ENCODE assay signal across 16 cellular contexts in genomic region chr11:105032495-105032894, GRCh38. TPM values are rescaled to one million over a fixed set of nuclear protein-coding genes. Genes with fewer than 3 reads are reported as not detected.
DNase-seq lines count a peak whose midpoint lies in the region; ATAC-seq lines count a peak whose summit lies in the region.
"Had no signal": no experiment of that assay in that cellular context is flagged by ENCODE, and none has a peak within 500 bp of the region (broad histone marks: within the 10 kb centered on the region; RNA-seq: fewer than 3 reads in every experiment).

No MANE protein-coding gene starts in this region.

- H3K36me3 Mint-ChIP-seq in activated T-cell treated with anti-CD3 and anti-CD28 coated beads, Interleukin-2, amount 50 U/mL, for 72 hours (ENCODE audit: insufficient read depth in 2 of 2): peaks cover 4 to 5% of the 10 kb centered on the region in 2 donors
- H3K36me3 Mint-ChIP-seq in effector memory CD8-positive, alpha-beta T cell (ENCODE audit: insufficient read depth): peaks cover 52% of the 10 kb centered on the region

- ATAC-seq in activated T-cell treated with anti-CD3 and anti-CD28 coated beads, Interleukin-2, amount 50 U/mL, for 72 hours (replicated peaks in 1 of 2): no peak
- peak; percentile 47 for ATAC-seq in effector memory CD8-positive, alpha-beta T cell (replicated peaks)
- no peak for ATAC-seq in stimulated activated naive CD8-positive, alpha-beta T cell treated with anti-CD3 and anti-CD28 coated beads, Interleukin-15, amount 100 ng/mL, for 72 hours
- ATAC-seq: HCT116 had no signal

- no peak for DNase-seq in activated T-cell treated with anti-CD3 and anti-CD28 coated beads, Interleukin-2, amount 50 U/mL, for 72 hours
- DNase-seq in activated T-cell treated with anti-CD3 and anti-CD28 coated beads for 4 hours: no peak
- DNase-seq in MV-4-11 (lab: John Stamatoyannopoulos, UW): peak; percentile 53
- no peak for DNase-seq in effector memory CD8-positive, alpha-beta T cell
- DNase-seq in stimulated activated naive CD8-positive, alpha-beta T cell treated with anti-CD3 and anti-CD28 coated beads, Interleukin-15, amount 100 ng/mL, for 72 hours: no peak
- no peak for DNase-seq in NCI-H446 (lab: John Stamatoyannopoulos, UW)
- no peak for DNase-seq in activated effector memory CD4-positive, alpha-beta T cell treated with anti-CD3 and anti-CD28 coated beads, Interleukin-2, amount 50 U/mL, for 16 hours
- DNase-seq in AG20443 (ENCODE audit: low spot score): no peak
- DNase-seq: cerebellar nuclear complex; NCI-H1092; NCI-H526; pancreas; SHP77 treated with DMSO at 0.1 percent for 48 hours; stimulated activated CD8-positive, alpha-beta memory T cell treated with anti-CD3 and anti-CD28 coated beads, Interleukin-4, amount 100 ng/mL, for 48 hours; uterus had no signal

- peaks cover 43% of the 10 kb centered on the region for H3K4me1 Mint-ChIP-seq in activated T-cell treated with anti-CD3 and anti-CD28 coated beads, Interleukin-2, amount 50 U/mL, for 72 hours (ENCODE audit: low read depth)
- peaks cover 49 to 58% of the 10 kb centered on the region in 2 donors for H3K4me1 Mint-ChIP-seq in effector memory CD8-positive, alpha-beta T cell (ENCODE audit: low read depth in 2 of 2)
- H3K4me1 Mint-ChIP-seq in stimulated activated naive CD8-positive, alpha-beta T cell treated with anti-CD3 and anti-CD28 coated beads, Interleukin-15, amount 100 ng/mL, for 72 hours: peaks cover 51% of the 10 kb centered on the region

- H3K4me3 Mint-ChIP-seq in activated T-cell treated with anti-CD3 and anti-CD28 coated beads, Interleukin-2, amount 50 U/mL, for 72 hours: peak overlapping the region; percentile 19 to 75
- peak overlapping the region; percentile 91 to 92 for H3K4me3 Mint-ChIP-seq in effector memory CD8-positive, alpha-beta T cell
- peak overlapping the region; percentile 43 to 51 for H3K4me3 Mint-ChIP-seq in stimulated activated naive CD8-positive, alpha-beta T cell treated with anti-CD3 and anti-CD28 coated beads, Interleukin-15, amount 100 ng/mL, for 72 hours

- H3K27me3 Mint-ChIP-seq in activated T-cell treated with anti-CD3 and anti-CD28 coated beads, Interleukin-2, amount 50 U/mL, for 72 hours (ENCODE audit: low read depth): no peaks in the 10 kb centered on the region
- no peaks in the 10 kb centered on the region for H3K27me3 Mint-ChIP-seq in effector memory CD8-positive, alpha-beta T cell
- no peaks in the 10 kb centered on the region for H3K27me3 Mint-ChIP-seq in stimulated activated naive CD8-positive, alpha-beta T cell treated with anti-CD3 and anti-CD28 coated beads, Interleukin-15, amount 100 ng/mL, for 72 hours

- H3K27ac Mint-ChIP-seq in activated T-cell treated with anti-CD3 and anti-CD28 coated beads, Interleukin-2, amount 50 U/mL, for 72 hours: peak overlapping the region; percentile 79
- H3K27ac Mint-ChIP-seq in effector memory CD8-positive, alpha-beta T cell: peak overlapping the region; percentile 97 to 99
- H3K27ac Mint-ChIP-seq in stimulated activated naive CD8-positive, alpha-beta T cell treated with anti-CD3 and anti-CD28 coated beads, Interleukin-15, amount 100 ng/mL, for 72 hours: no peak overlapping the region

- no peaks in the 10 kb centered on the region for H3K9me3 Mint-ChIP-seq in activated T-cell treated with anti-CD3 and anti-CD28 coated beads, Interleukin-2, amount 50 U/mL, for 72 hours
- no peaks in the 10 kb centered on the region for H3K9me3 Mint-ChIP-seq in effector memory CD8-positive, alpha-beta T cell
- peaks cover 0 to 11% of the 10 kb centered on the region in 2 donors for H3K9me3 Mint-ChIP-seq in stimulated activated naive CD8-positive, alpha-beta T cell treated with anti-CD3 and anti-CD28 coated beads, Interleukin-15, amount 100 ng/mL, for 72 hours

RNA-seq across cellular contexts. Expression of gene CASP1, which starts 2.4 kb away (rescaled TPM):
- total RNA-seq in activated T-cell treated with anti-CD3 and anti-CD28 coated beads, Interleukin-2, amount 50 U/mL, for 72 hours: 10 to 100 TPM; 20.4 to 23.9 TPM

RNA-seq across cellular contexts. Expression of gene CASP5, which starts 9.5 kb away (rescaled TPM):
- not detected for total RNA-seq in activated T-cell treated with anti-CD3 and anti-CD28 coated beads, Interleukin-2, amount 50 U/mL, for 72 hours
- total RNA-seq: uterus had no signal

RNA-seq across cellular contexts. Expression of gene CARD16, which starts 12.6 kb away (rescaled TPM):
- total RNA-seq in activated T-cell treated with anti-CD3 and anti-CD28 coated beads, Interleukin-2, amount 50 U/mL, for 72 hours: 10 to 100 TPM in 1 of 2 donors, 1 to 10 TPM in 1; 8.0 to 10.8 TPM

Comparison
In these comparisons a context has a peak if more than half of its experiments do, and no peak if none do; other contexts are left out.
1. H3K27ac Mint-ChIP-seq: peak in activated T-cell treated with anti-CD3 and anti-CD28 coated beads, Interleukin-2, amount 50 U/mL, for 72 hours (single experiment) and effector memory CD8-positive, alpha-beta T cell (2 of 2); none in stimulated activated naive CD8-positive, alpha-beta T cell treated with anti-CD3 and anti-CD28 coated beads, Interleukin-15, amount 100 ng/mL, for 72 hours (0 of 2).
2. Peak in every context shown above with its lines, with median percentiles within 50 percentile points of each other: H3K4me3 Mint-ChIP-seq.